ENCODE assay signal across 8 cellular contexts in the genomic region with DNA sequence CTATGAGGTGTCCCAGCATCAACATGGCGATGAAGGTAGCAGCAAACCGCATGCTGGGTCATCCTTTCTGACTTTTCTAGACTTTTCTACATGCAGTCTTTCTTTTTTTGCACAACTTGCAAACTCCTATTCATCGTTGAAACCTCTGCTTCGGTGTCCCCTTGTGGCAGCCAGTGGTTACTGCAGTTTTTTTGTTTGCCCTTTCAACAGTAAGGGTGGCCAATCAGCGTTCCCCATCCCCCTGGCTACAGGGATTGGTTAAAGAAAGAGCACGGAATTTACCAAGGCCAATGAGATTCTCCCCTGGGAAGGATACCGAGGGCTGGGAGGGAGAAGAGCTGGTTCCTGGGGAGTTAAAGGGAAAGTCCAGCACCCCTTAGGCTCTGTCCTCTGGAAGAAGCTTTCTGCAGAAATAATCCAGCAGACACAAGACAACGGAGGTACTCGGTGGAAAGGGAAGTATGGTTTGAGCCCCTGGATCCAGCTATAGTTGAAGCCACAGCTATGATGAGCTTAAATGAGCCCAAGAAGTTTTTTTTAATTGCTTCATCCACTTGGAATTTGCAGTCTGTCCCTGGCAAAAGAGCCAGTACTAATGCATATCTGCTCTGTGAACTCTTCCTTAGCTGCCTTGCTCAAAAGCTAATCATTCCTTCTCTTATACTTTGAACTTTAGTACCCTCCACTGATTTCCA. TPM values are rescaled to one million over a fixed set of nuclear protein-coding genes. Genes with fewer than 3 reads are reported as not detected.
A peak's percentile ranks its signal among the peaks of the same experiment; 100 is the strongest.
DNase-seq lines count a peak whose midpoint lies in the region; ATAC-seq and TF ChIP-seq lines count a peak whose summit lies in the region.

No MANE protein-coding gene starts in this region.

- peak overlapping the region; percentile 74 for H3K4me3 Mint-ChIP-seq in activated T-helper 17 cell treated with anti-CD3 and anti-CD28 coated beads, Interleukin-2, amount 50 U/mL, for 72 hours
- H3K4me3 Mint-ChIP-seq in nephron: peak overlapping the region; percentile 61 to 77 (median 71)
- H3K4me3 Mint-ChIP-seq in stimulated activated naive CD8-positive, alpha-beta T cell treated with anti-CD3 and anti-CD28 coated beads, Interleukin-15, Interleukin-2, amounts not matched to agents 100 ng/mL and 50 ng/mL, for 24 hours: peak overlapping the region; percentile 56

- peak overlapping the region; percentile 83 for H3K27ac Mint-ChIP-seq in activated T-helper 17 cell treated with anti-CD3 and anti-CD28 coated beads, Interleukin-2, amount 50 U/mL, for 72 hours
- H3K27ac Mint-ChIP-seq in nephron: peak overlapping the region; percentile 93 to 99 (median 95)
- H3K27ac Mint-ChIP-seq in stimulated activated naive CD8-positive, alpha-beta T cell treated with anti-CD3 and anti-CD28 coated beads, Interleukin-15, Interleukin-2, amounts not matched to agents 100 ng/mL and 50 ng/mL, for 24 hours: peak overlapping the region; percentile 58

- no peaks in the 10 kb centered on the region for H3K36me3 Mint-ChIP-seq in activated T-helper 17 cell treated with anti-CD3 and anti-CD28 coated beads, Interleukin-2, amount 50 U/mL, for 72 hours (ENCODE audit: low read depth)
- no peaks in the 10 kb centered on the region for H3K36me3 Mint-ChIP-seq in nephron (ENCODE audit: low read depth)
- no peaks in the 10 kb centered on the region for H3K36me3 Mint-ChIP-seq in stimulated activated naive CD8-positive, alpha-beta T cell treated with anti-CD3 and anti-CD28 coated beads, Interleukin-15, Interleukin-2, amounts not matched to agents 100 ng/mL and 50 ng/mL, for 24 hours (ENCODE audit: low read depth)

- TF ChIP-seq CTCF in fibroblast of pulmonary artery (IDR thresholded peaks at IDR 0.05; ENCODE audit: low read length, missing control alignments) (peak; percentile 99), nephron (IDR thresholded peaks at IDR 0.05; ENCODE audit: unreplicated experiment in 3 of 3) (peak; percentile 89 to 90 (median 89))

- no peaks in the 10 kb centered on the region for H3K9me2 ChIP-seq in GM23248 (ENCODE audit: insufficient read depth)

- H3F3A ChIP-seq in GM23248 (ENCODE audit: insufficient read depth): peaks cover 22% of the 10 kb centered on the region

- H3K9me3 ChIP-seq in GM23248 (ENCODE audit: low read depth): no peaks in the 10 kb centered on the region

- peak overlapping the region; percentile 67 for H3K9ac ChIP-seq in GM23248

- peak overlapping the region; percentile 56 for H3K27ac ChIP-seq in GM23248

- 2% methylated on average over 9 of the region's 9 CpGs for WGBS in GM23248 (ENCODE audit: low coverage in 1 of 2, low lambda C conversion rate in 2 of 2, missing lambda C conversion rate in 2 of 2), 2 experiments

- ATAC-seq in activated T-helper 17 cell treated with anti-CD3 and anti-CD28 coated beads, Interleukin-2, amount 50 U/mL, for 72 hours (replicated peaks): peak; percentile 100

- H3K4me1 Mint-ChIP-seq in activated T-helper 17 cell treated with anti-CD3 and anti-CD28 coated beads, Interleukin-2, amount 50 U/mL, for 72 hours: peaks cover 10% of the 10 kb centered on the region
- H3K4me1 Mint-ChIP-seq in nephron: peaks cover 21% of the 10 kb centered on the region
- H3K4me1 Mint-ChIP-seq in stimulated activated naive CD8-positive, alpha-beta T cell treated with anti-CD3 and anti-CD28 coated beads, Interleukin-15, Interleukin-2, amounts not matched to agents 100 ng/mL and 50 ng/mL, for 24 hours (ENCODE audit: low read depth): peaks cover 24% of the 10 kb centered on the region

- H3K4me3 ChIP-seq in GM23248 (peak overlapping the region; percentile 67), fibroblast of pulmonary artery (replicated peaks; ENCODE audit: low read depth, low read length) (peak overlapping the region; percentile 51)

- H3K27me3 Mint-ChIP-seq in activated T-helper 17 cell treated with anti-CD3 and anti-CD28 coated beads, Interleukin-2, amount 50 U/mL, for 72 hours: no peaks in the 10 kb centered on the region
- peaks cover 3% of the 10 kb centered on the region for H3K27me3 Mint-ChIP-seq in nephron (ENCODE audit: low read depth)
- H3K27me3 Mint-ChIP-seq in stimulated activated naive CD8-positive, alpha-beta T cell treated with anti-CD3 and anti-CD28 coated beads, Interleukin-15, Interleukin-2, amounts not matched to agents 100 ng/mL and 50 ng/mL, for 24 hours: no peaks in the 10 kb centered on the region

- H3K27me3 ChIP-seq in GM23248 (replicated peaks; ENCODE audit: insufficient read depth): no peaks in the 10 kb centered on the region

- in situ Hi-C loops in GM23248 (cut with MboI): no loop called here

- peaks cover 11% of the 10 kb centered on the region for H3K4me1 ChIP-seq in GM23248 (ENCODE audit: insufficient read depth)

- no peaks in the 10 kb centered on the region for H3K9me3 Mint-ChIP-seq in activated T-helper 17 cell treated with anti-CD3 and anti-CD28 coated beads, Interleukin-2, amount 50 U/mL, for 72 hours
- no peaks in the 10 kb centered on the region for H3K9me3 Mint-ChIP-seq in nephron
- no peaks in the 10 kb centered on the region for H3K9me3 Mint-ChIP-seq in stimulated activated naive CD8-positive, alpha-beta T cell treated with anti-CD3 and anti-CD28 coated beads, Interleukin-15, Interleukin-2, amounts not matched to agents 100 ng/mL and 50 ng/mL, for 24 hours

- no peaks in the 10 kb centered on the region for H4K20me1 ChIP-seq in GM23248 (ENCODE audit: insufficient read depth)

- no peaks in the 10 kb centered on the region for H3K79me2 ChIP-seq in GM23248 (ENCODE audit: insufficient read depth)

- H2AFZ ChIP-seq in GM23248: peak overlapping the region; percentile 94

- DNase-seq in DMS79 treated with DMSO at 0.1 percent for 48 hours (lab: John Stamatoyannopoulos, UW) (peak; percentile 96), GM23248 (peak; percentile 98), LHCN-M2 (ENCODE audit: low read depth) (peak; percentile 98), RKO (ENCODE audit: low spot score) (peak; percentile 96), fibroblast of pulmonary artery (ENCODE audit: low read depth) (peak; percentile 99)

- H3K36me3 ChIP-seq in GM23248 (ENCODE audit: low read depth): no peaks in the 10 kb centered on the region

- H3K4me2 ChIP-seq in GM23248 (ENCODE audit: unreplicated experiment): peak overlapping the region; percentile 93

RNA-seq across cellular contexts. Expression of gene LSM4, which starts 5.6 kb away (rescaled TPM):
- total RNA-seq in GM23248 (2014; rRNA removed; shearing (Covaris generic)): 167 and 203 TPM in 2 replicates
- polyA plus RNA-seq in GM23248 (2016; fragmentation: Nextera tagmentation; extraction: Ambion mirVana): 200 and 208 TPM in 2 replicates
- 376 and 434 TPM in 2 replicates for total RNA-seq in LHCN-M2 (2014; rRNA removed)
- polyA plus RNA-seq in LHCN-M2 (2012): 268 TPM
- total RNA-seq in activated T-helper 17 cell treated with anti-CD3 and anti-CD28 coated beads, Interleukin-2, amount 50 U/mL, for 72 hours: 100 to 1,000 TPM; 176 to 252 TPM

RNA-seq across cellular contexts. Expression of gene PGPEP1, which starts 11.9 kb away (rescaled TPM):
- 12.0 and 20.5 TPM in 2 replicates for total RNA-seq in GM23248 (2014; rRNA removed; shearing (Covaris generic))
- 9.4 and 14.5 TPM in 2 replicates for polyA plus RNA-seq in GM23248 (2016; fragmentation: Nextera tagmentation; extraction: Ambion mirVana)
- 8.0 and 11.0 TPM in 2 replicates for total RNA-seq in LHCN-M2 (2014; rRNA removed)
- 13.1 TPM for polyA plus RNA-seq in LHCN-M2 (2012)
- total RNA-seq in activated T-helper 17 cell treated with anti-CD3 and anti-CD28 coated beads, Interleukin-2, amount 50 U/mL, for 72 hours: 10 to 100 TPM; 38.9 to 46.0 TPM

RNA-seq across cellular contexts. Expression of gene JUND, which starts 47.1 kb away (rescaled TPM):
- 123 and 172 TPM in 2 replicates for total RNA-seq in GM23248 (2014; rRNA removed; shearing (Covaris generic))
- polyA plus RNA-seq in GM23248 (2016; fragmentation: Nextera tagmentation; extraction: Ambion mirVana): 15.3 and 17.9 TPM in 2 replicates
- total RNA-seq in LHCN-M2 (2014; rRNA removed): 47.3 and 60.9 TPM in 2 replicates
- polyA plus RNA-seq in LHCN-M2 (2012): 40.9 TPM
- 100 to 1,000 TPM; 177 to 324 TPM for total RNA-seq in activated T-helper 17 cell treated with anti-CD3 and anti-CD28 coated beads, Interleukin-2, amount 50 U/mL, for 72 hours

RNA-seq across cellular contexts. Expression of gene IQCN, which starts 54.2 kb away (rescaled TPM):
- 0.11 and 0.25 TPM in 2 replicates for total RNA-seq in GM23248 (2014; rRNA removed; shearing (Covaris generic))
- 0.16 and 0.33 TPM in 2 replicates for polyA plus RNA-seq in GM23248 (2016; fragmentation: Nextera tagmentation; extraction: Ambion mirVana)
- 0.06 and 0.13 TPM in 2 replicates for total RNA-seq in LHCN-M2 (2014; rRNA removed)
- polyA plus RNA-seq in LHCN-M2 (2012): 0.27 TPM
- 1 to 10 TPM; 1.1 to 1.3 TPM for total RNA-seq in activated T-helper 17 cell treated with anti-CD3 and anti-CD28 coated beads, Interleukin-2, amount 50 U/mL, for 72 hours

RNA-seq across cellular contexts. Expression of gene GDF15, which starts 57.5 kb away (rescaled TPM):
- 27.7 and 33.3 TPM in 2 replicates for total RNA-seq in GM23248 (2014; rRNA removed; shearing (Covaris generic))
- polyA plus RNA-seq in GM23248 (2016; fragmentation: Nextera tagmentation; extraction: Ambion mirVana): 32.7 and 36.0 TPM in 2 replicates
- total RNA-seq in LHCN-M2 (2014; rRNA removed): 109 and 147 TPM in 2 replicates
- 25.4 TPM for polyA plus RNA-seq in LHCN-M2 (2012)
- total RNA-seq in activated T-helper 17 cell treated with anti-CD3 and anti-CD28 coated beads, Interleukin-2, amount 50 U/mL, for 72 hours: under 1 TPM; 0.45 to 0.50 TPM

Comparison
In these comparisons a context has a peak if more than half of its experiments do, and no peak if none do; other contexts are left out.
1. Peak in every context shown above with its lines: DNase-seq, ATAC-seq, H3K4me3 ChIP-seq and H3K27ac ChIP-seq.